ENCODE assay signal across 18 cellular contexts in genomic region chr5:104088876-104089778, GRCh38.
DNase-seq lines count a peak whose midpoint lies in the region; ATAC-seq and TF ChIP-seq lines count a peak whose summit lies in the region.
"Had no signal": no experiment of that assay in that cellular context is flagged by ENCODE, and none has a peak within 500 bp of the region (broad histone marks: within the 10 kb centered on the region; RNA-seq: fewer than 3 reads in every experiment).

No MANE protein-coding gene starts in this region.

- no peak overlapping the region for H3K9ac ChIP-seq in adipocyte (ENCODE audit: low read length)

- DNase-seq in GM04503 (ENCODE audit: low read depth) (peak; percentile 35), HT1080 (ENCODE audit: low read depth) (peak; percentile 82), adipocyte (ENCODE audit: low read depth) (peak; percentile 23), mucosa of descending colon (no peak), NCI-H1417 (lab: John Stamatoyannopoulos, UW) (no peak), hepatic stellate cell (ENCODE audit: low spot score) (no peak), omental fat pad (ENCODE audit: low spot score) (no peak)
- DNase-seq: activated T-cell treated with anti-CD3 and anti-CD28 coated beads, Interleukin-2, amount 50 U/mL, for 24 hours; adrenal gland; colonic mucosa; IMR-90; left lung; naive thymus-derived CD4-positive, alpha-beta T cell; NCI-H146; NCI-H526 treated with DMSO at 0.1 percent for 48 hours; tibial artery had no signal

- H3K9me3 ChIP-seq in adipocyte (ENCODE audit: control insufficient read depth, low read length) (no peaks in the 10 kb centered on the region), mucosa of descending colon (no peaks in the 10 kb centered on the region)
- H3K9me3 ChIP-seq: adrenal gland, colonic mucosa, left lung, tibial artery had no signal

- H3K4me1 ChIP-seq in adipocyte (ENCODE audit: control insufficient read depth, insufficient read depth, low read length) = no peaks in the 10 kb centered on the region
- H3K4me1 ChIP-seq in mucosa of descending colon (ENCODE audit: low read depth) = no peaks in the 10 kb centered on the region
- H3K4me1 ChIP-seq: adrenal gland, colonic mucosa, left lung, tibial artery had no signal

- TF ChIP-seq CTCF in mucosa of descending colon (IDR thresholded peaks at IDR 0.05) = no peak
- TF ChIP-seq CTCF in omental fat pad (IDR thresholded peaks at IDR 0.05) = no peak

- intact Hi-C loops in mucosa of descending colon (cut with DNase I, micrococcal nuclease) = no loop called here

- ATAC-seq in mucosa of descending colon (peak; percentile 38), GM18861 (IDR thresholded peaks at IDR 0.05; ENCODE audit: unreplicated experiment) (no peak), omental fat pad (ENCODE audit: low FRiP score) (no peak)
- ATAC-seq: esophagus mucosa; left lung; naive thymus-derived CD4-positive, alpha-beta T cell had no signal

- H3K4me3 ChIP-seq in adipocyte (ENCODE audit: low read length) = no peak overlapping the region
- no peak overlapping the region for H3K4me3 ChIP-seq in mucosa of descending colon
- H3K4me3 ChIP-seq: adrenal gland, colonic mucosa, left lung, tibial artery had no signal

- no peaks in the 10 kb centered on the region for H3K27me3 ChIP-seq in adipocyte (replicated peaks; ENCODE audit: control insufficient read depth, insufficient read depth, low read length)
- H3K27me3 ChIP-seq: adrenal gland, colonic mucosa, left lung, tibial artery had no signal

- no peaks in the 10 kb centered on the region for H3K36me3 ChIP-seq in adipocyte (ENCODE audit: control insufficient read depth, insufficient read depth, low read length, severe bottlenecking)
- no peaks in the 10 kb centered on the region for H3K36me3 ChIP-seq in mucosa of descending colon (ENCODE audit: low read depth)
- H3K36me3 ChIP-seq: adrenal gland, colonic mucosa, left lung, tibial artery had no signal

Comparison
In these comparisons a context has a peak if more than half of its experiments do, and no peak if none do; other contexts are left out.
1. DNase-seq: peak in GM04503 (single experiment), HT1080 (single experiment) and adipocyte (single experiment); none in mucosa of descending colon (0 of 3), NCI-H1417 (0 of 3), hepatic stellate cell (single experiment) and omental fat pad (single experiment).